In genomic region chr1:145474837-145475368, GRCh38 we compare ENCODE assay signal across 7 cellular contexts. TPM values are rescaled to one million over a fixed set of nuclear protein-coding genes. Genes with fewer than 3 reads are reported as not detected.
DNase-seq lines count a peak whose midpoint lies in the region; ATAC-seq and TF ChIP-seq lines count a peak whose summit lies in the region.
"Not testable (repeated sequence)": the region's sequence is repeated elsewhere in the genome, so short reads cannot be mapped to it uniquely, and the experiment has no call there.

No MANE protein-coding gene starts in this region.

- peak; percentile 54 for ATAC-seq in GM23338
- ATAC-seq in RWPE2 (ENCODE audit: low read depth); central memory CD8-positive, alpha-beta T cell (replicated peaks; ENCODE audit: extremely low read depth, poor library complexity, severe bottlenecking): not testable (repeated sequence)

- not testable (repeated sequence) for H3F3A ChIP-seq in GM23338 (replicated peaks; ENCODE audit: low read depth)

- POLR2A ChIA-PET in activated CD4-positive, alpha-beta memory T cell treated with anti-CD3 and anti-CD28 coated beads for 36 hours (lab: Charles Lee): not testable (repeated sequence)

- not testable (repeated sequence) for H2AFZ ChIP-seq in GM23338

- H3K27me3 Mint-ChIP-seq in GM23338 (ENCODE audit: insufficient read depth, low read depth, poor library complexity) (peaks cover 12% of the 10 kb centered on the region), mesothelial cell of epicardium (ENCODE audit: low read depth) (peaks cover 14% of the 10 kb centered on the region)
- not testable (repeated sequence) for H3K27me3 Mint-ChIP-seq in activated CD4-positive, alpha-beta memory T cell treated with anti-CD3 and anti-CD28 coated beads for 36 hours; activated naive CD4-positive, alpha-beta T cell treated with anti-CD3 and anti-CD28 coated beads for 36 hours (ENCODE audit: low read depth)
- peaks cover 13% of the 10 kb centered on the region for H3K27me3 Mint-ChIP-seq in central memory CD8-positive, alpha-beta T cell

- intact Hi-C loops in activated CD4-positive, alpha-beta memory T cell treated with anti-CD3 and anti-CD28 coated beads for 36 hours (cut with micrococcal nuclease); activated naive CD4-positive, alpha-beta T cell treated with anti-CD3 and anti-CD28 coated beads for 36 hours (cut with micrococcal nuclease): not testable (repeated sequence)

- not testable (repeated sequence) for H3K27ac ChIP-seq in GM23338 (ENCODE audit: low read depth); RWPE2 (ENCODE audit: poor library complexity, severe bottlenecking)

- not testable (repeated sequence) for H3K9me3 Mint-ChIP-seq in GM23338; activated CD4-positive, alpha-beta memory T cell treated with anti-CD3 and anti-CD28 coated beads for 36 hours; activated naive CD4-positive, alpha-beta T cell treated with anti-CD3 and anti-CD28 coated beads for 36 hours; central memory CD8-positive, alpha-beta T cell; mesothelial cell of epicardium

- H3K4me3 Mint-ChIP-seq in GM23338: peak overlapping the region; percentile 84
- H3K4me3 Mint-ChIP-seq in activated CD4-positive, alpha-beta memory T cell treated with anti-CD3 and anti-CD28 coated beads for 36 hours: peak overlapping the region; percentile 77
- H3K4me3 Mint-ChIP-seq in activated naive CD4-positive, alpha-beta T cell treated with anti-CD3 and anti-CD28 coated beads for 36 hours: peak overlapping the region; percentile 82
- not testable (repeated sequence) for H3K4me3 Mint-ChIP-seq in central memory CD8-positive, alpha-beta T cell
- peak overlapping the region; percentile 64 for H3K4me3 Mint-ChIP-seq in mesothelial cell of epicardium

- peak overlapping the region; percentile 75 for H3K4me3 ChIP-seq in GM23338
- H3K4me3 ChIP-seq in RWPE2 (ENCODE audit: severe bottlenecking): peak overlapping the region; percentile 17
- peak overlapping the region; percentile 41 for H3K4me3 ChIP-seq in skeletal muscle cell (ENCODE audit: low read depth, low read length)

- H3K4me1 ChIP-seq in GM23338 (ENCODE audit: insufficient read depth); RWPE2 (ENCODE audit: insufficient read depth, poor library complexity, severe bottlenecking): not testable (repeated sequence)

- not testable (repeated sequence) for H3K27ac Mint-ChIP-seq in GM23338; activated CD4-positive, alpha-beta memory T cell treated with anti-CD3 and anti-CD28 coated beads for 36 hours; activated naive CD4-positive, alpha-beta T cell treated with anti-CD3 and anti-CD28 coated beads for 36 hours; mesothelial cell of epicardium
- H3K27ac Mint-ChIP-seq in central memory CD8-positive, alpha-beta T cell (ENCODE audit: low read depth): peak overlapping the region; percentile 13

- H4K20me1 ChIP-seq in GM23338 (replicated peaks; ENCODE audit: insufficient read depth): not testable (repeated sequence)

- not testable (repeated sequence) for H3K36me3 ChIP-seq in GM23338 (ENCODE audit: insufficient read depth); RWPE2 (ENCODE audit: low read depth)

- not testable (repeated sequence) for H3K9me3 ChIP-seq in RWPE2 (ENCODE audit: severe bottlenecking)

- H3K9me2 ChIP-seq in GM23338 (ENCODE audit: insufficient read depth): not testable (repeated sequence)

- H3K79me2 ChIP-seq in GM23338 (replicated peaks; ENCODE audit: insufficient read depth): not testable (repeated sequence)

- H3K4me2 ChIP-seq in GM23338: peak overlapping the region; percentile 81; the same call in 1 of the 2 replicates

- H3K36me3 Mint-ChIP-seq in GM23338 (ENCODE audit: low read depth); activated CD4-positive, alpha-beta memory T cell treated with anti-CD3 and anti-CD28 coated beads for 36 hours; activated naive CD4-positive, alpha-beta T cell treated with anti-CD3 and anti-CD28 coated beads for 36 hours (ENCODE audit: low read depth); central memory CD8-positive, alpha-beta T cell (ENCODE audit: insufficient read depth); mesothelial cell of epicardium: not testable (repeated sequence)

- H3K4me1 Mint-ChIP-seq in GM23338; activated CD4-positive, alpha-beta memory T cell treated with anti-CD3 and anti-CD28 coated beads for 36 hours (ENCODE audit: low read depth); activated naive CD4-positive, alpha-beta T cell treated with anti-CD3 and anti-CD28 coated beads for 36 hours (ENCODE audit: low read depth); central memory CD8-positive, alpha-beta T cell; mesothelial cell of epicardium: not testable (repeated sequence)

- peaks cover 26% of the 10 kb centered on the region for H3K27me3 ChIP-seq in GM23338 (ENCODE audit: insufficient read depth)
- not testable (repeated sequence) for H3K27me3 ChIP-seq in RWPE2 (ENCODE audit: insufficient read depth, poor library complexity, severe bottlenecking)

- CTCF ChIA-PET in activated CD4-positive, alpha-beta memory T cell treated with anti-CD3 and anti-CD28 coated beads for 36 hours (lab: Charles Lee); activated naive CD4-positive, alpha-beta T cell treated with anti-CD3 and anti-CD28 coated beads for 36 hours (lab: Charles Lee): not testable (repeated sequence)

- TF ChIP-seq CTCF in GM23338 (conservative IDR thresholded peaks at IDR 0.05; ENCODE audit: low read depth in 2 of 2); RWPE2 (IDR thresholded peaks at IDR 0.05; ENCODE audit: poor library complexity, severe bottlenecking); mesothelial cell of epicardium (IDR thresholded peaks at IDR 0.05; ENCODE audit: unreplicated experiment): not testable (repeated sequence)

- not testable (repeated sequence) for DNase-seq in GM23338 (ENCODE audit: low spot score); RWPE2 (ENCODE audit: low spot score); activated CD4-positive, alpha-beta memory T cell treated with anti-CD3 and anti-CD28 coated beads for 36 hours; activated naive CD4-positive, alpha-beta T cell treated with anti-CD3 and anti-CD28 coated beads for 36 hours; central memory CD8-positive, alpha-beta T cell (ENCODE audit: low spot score in 2 of 2); mesothelial cell of epicardium (ENCODE audit: low spot score in 2 of 2, unreplicated experiment in 2 of 2); skeletal muscle cell (ENCODE audit: low read depth)

RNA-seq across cellular contexts. Expression of gene NBPF20, which starts 49.5 kb away (rescaled TPM):
- total RNA-seq in GM23338 (2014; rRNA removed; shearing (Covaris generic)): 0.83 and 1.6 TPM in 2 replicates
- 0.30 and 0.50 TPM in 2 replicates for polyA plus RNA-seq in GM23338 (2016; fragmentation: Nextera tagmentation; extraction: Ambion mirVana)
- 1 to 10 TPM; 1.3 to 1.4 TPM for total RNA-seq in activated CD4-positive, alpha-beta memory T cell treated with anti-CD3 and anti-CD28 coated beads for 36 hours
- total RNA-seq in activated naive CD4-positive, alpha-beta T cell treated with anti-CD3 and anti-CD28 coated beads for 36 hours: 1 to 10 TPM; 1.4 to 1.8 TPM
- total RNA-seq in mesothelial cell of epicardium: 4.5 to 5.0 TPM (median 4.9 TPM) in 3 replicates

Comparison
In these comparisons a context has a peak if more than half of its experiments do, and no peak if none do; other contexts are left out.
1. H3K4me3 ChIP-seq: peak in every context shown above with its lines; median percentile 75 in GM23338; 41 in skeletal muscle cell; 17 in RWPE2.